Comparison of ENCODE assay signal across 8 cellular contexts in the genomic region with DNA sequence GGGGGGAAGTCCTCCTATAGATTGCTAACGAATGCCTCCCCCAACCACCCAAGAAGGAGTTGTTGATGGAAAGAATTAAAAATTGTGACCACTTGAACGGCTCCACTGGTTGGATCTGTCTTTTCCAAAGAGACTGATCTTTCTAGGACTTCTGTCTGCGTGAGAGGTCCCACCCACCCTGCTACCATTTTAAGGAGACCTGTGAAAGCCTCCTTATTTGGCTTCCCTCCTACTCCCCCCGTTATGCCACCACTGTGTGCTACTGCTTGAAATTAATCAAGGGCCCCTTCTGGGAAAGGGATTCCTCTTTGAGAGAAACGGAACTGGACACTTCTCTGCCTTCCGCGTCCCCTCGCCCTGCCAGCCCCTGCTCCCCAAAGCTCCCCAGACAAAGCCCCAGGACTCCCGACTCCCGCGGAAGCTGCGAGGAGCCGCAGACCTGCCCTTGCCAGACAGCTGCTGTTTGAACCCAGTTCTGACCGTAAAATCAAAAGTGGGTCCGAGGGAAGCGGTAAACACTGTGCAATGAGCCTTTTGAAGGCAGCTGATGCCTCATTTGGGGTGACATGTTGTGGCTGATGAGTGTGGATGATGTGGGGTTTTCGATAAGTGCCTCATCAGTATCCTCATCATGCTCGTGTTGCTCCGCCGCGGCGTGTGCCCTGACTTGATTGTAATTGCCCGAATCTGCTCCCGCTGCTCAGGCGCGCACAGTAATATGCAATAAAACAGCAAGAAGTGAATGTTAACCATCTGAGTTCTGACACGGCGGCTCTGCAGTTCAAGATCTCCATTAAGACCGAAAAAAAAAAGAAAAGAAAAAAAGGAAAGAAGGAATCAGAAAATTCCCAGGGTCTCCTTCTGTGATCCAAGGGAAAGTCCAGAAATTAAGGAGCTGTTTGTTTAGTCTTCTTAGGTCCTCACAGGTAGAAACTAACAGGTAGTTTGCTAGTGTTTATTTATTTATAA. TPM values are rescaled to one million over a fixed set of nuclear protein-coding genes. Genes with fewer than 3 reads are reported as not detected.
DNase-seq lines count a peak whose midpoint lies in the region; ATAC-seq, FAIRE-seq and TF ChIP-seq lines count a peak whose summit lies in the region.

No MANE protein-coding gene starts in this region.

- no peaks in the 10 kb centered on the region for H3K9me3 Mint-ChIP-seq in activated naive CD4-positive, alpha-beta T cell treated with anti-CD3 and anti-CD28 coated beads for 36 hours
- H3K9me3 Mint-ChIP-seq in stimulated activated effector memory CD8-positive, alpha-beta T cell treated with anti-CD3 and anti-CD28 coated beads, Interleukin-12 subunit alpha, Interleukin-12 subunit beta, amount 100 ng/mL, for 72 hours = no peaks in the 10 kb centered on the region

- H3K9ac ChIP-seq in kidney (ENCODE audit: low read length in 2 of 2) = no peak overlapping the region

- H3K4me1 Mint-ChIP-seq in activated naive CD4-positive, alpha-beta T cell treated with anti-CD3 and anti-CD28 coated beads for 36 hours (ENCODE audit: low read depth) = peaks cover 18% of the 10 kb centered on the region
- H3K4me1 Mint-ChIP-seq in stimulated activated effector memory CD8-positive, alpha-beta T cell treated with anti-CD3 and anti-CD28 coated beads, Interleukin-12 subunit alpha, Interleukin-12 subunit beta, amount 100 ng/mL, for 72 hours = peaks cover 16% of the 10 kb centered on the region

- H3K36me3 ChIP-seq in HEK293 (ENCODE audit: control insufficient read depth in 2 of 2, insufficient read depth in 1 of 2, low read length in 2 of 2) (no peaks in the 10 kb centered on the region), kidney (ENCODE audit: control insufficient read depth in 1 of 2, insufficient read depth in 2 of 2, low read length in 2 of 2) (no peaks in the 10 kb centered on the region)

- CTCF ChIA-PET in HEK293 (lab: Yijun Ruan, JAX) = no interaction called here
- CTCF ChIA-PET in activated naive CD4-positive, alpha-beta T cell treated with anti-CD3 and anti-CD28 coated beads for 36 hours (lab: Charles Lee) = no interaction called here

- H3K9me3 ChIP-seq in HEK293 (ENCODE audit: control insufficient read depth, insufficient read depth, low read depth, low read length) (no peaks in the 10 kb centered on the region), kidney (ENCODE audit: control insufficient read depth in 1 of 2, low read length in 2 of 2) (no peaks in the 10 kb centered on the region)

- H3K4me1 ChIP-seq in HEK293 (ENCODE audit: control insufficient read depth, insufficient read depth, low read length) (peaks cover 15% of the 10 kb centered on the region), kidney (ENCODE audit: control insufficient read depth in 1 of 2, insufficient read depth in 1 of 2, low read depth in 1 of 2, low read length in 2 of 2) (peaks cover 0 to 4% of the 10 kb centered on the region in 2 donors)

- peak; percentile 61 for DNase-seq in activated naive CD4-positive, alpha-beta T cell treated with anti-CD3 and anti-CD28 coated beads for 36 hours
- DNase-seq in kidney = no peak
- no peak for DNase-seq in stimulated activated effector memory CD8-positive, alpha-beta T cell treated with anti-CD3 and anti-CD28 coated beads, Interleukin-12 subunit alpha, Interleukin-12 subunit beta, amount 100 ng/mL, for 72 hours (ENCODE audit: low spot score in 2 of 2)
- DNase-seq in putamen (ENCODE audit: low spot score) = no peak
- no peak for DNase-seq in kidney tubule cell (ENCODE audit: low spot score)
- no peak for DNase-seq in hippocampal formation (lab: John Stamatoyannopoulos, UW)

- H3K4me3 Mint-ChIP-seq in activated naive CD4-positive, alpha-beta T cell treated with anti-CD3 and anti-CD28 coated beads for 36 hours = peak overlapping the region; percentile 69
- peak overlapping the region; percentile 64 for H3K4me3 Mint-ChIP-seq in stimulated activated effector memory CD8-positive, alpha-beta T cell treated with anti-CD3 and anti-CD28 coated beads, Interleukin-12 subunit alpha, Interleukin-12 subunit beta, amount 100 ng/mL, for 72 hours

- intact Hi-C loops in activated naive CD4-positive, alpha-beta T cell treated with anti-CD3 and anti-CD28 coated beads for 36 hours (cut with micrococcal nuclease) = loop anchor here (1.0 kb wide), 1 partner anchor 43 kb away; no protein-coding TSS in a partner anchor
- intact Hi-C loops in kidney (cut with DNase I) = no loop called here

- peaks cover 49% of the 10 kb centered on the region for H3K27me3 Mint-ChIP-seq in activated naive CD4-positive, alpha-beta T cell treated with anti-CD3 and anti-CD28 coated beads for 36 hours (ENCODE audit: low read depth)

- FAIRE-seq in kidney (lab: Jason Lieb, UNC) = no peak

- peak; percentile 93 for ATAC-seq in stimulated activated effector memory CD8-positive, alpha-beta T cell treated with anti-CD3 and anti-CD28 coated beads, Interleukin-12 subunit alpha, Interleukin-12 subunit beta, amount 100 ng/mL, for 72 hours
- no peak for ATAC-seq in GM19395 (IDR thresholded peaks at IDR 0.05; ENCODE audit: unreplicated experiment)

- H3K27ac ChIP-seq in HEK293 (ENCODE audit: extremely low read depth, low read depth, low read length) (peak overlapping the region; percentile 44; the same call in 1 of the 2 replicates), kidney (ENCODE audit: low read depth in 2 of 2, low read length in 2 of 2) (no peak overlapping the region)

- H3K27ac Mint-ChIP-seq in activated naive CD4-positive, alpha-beta T cell treated with anti-CD3 and anti-CD28 coated beads for 36 hours = no peak overlapping the region
- H3K27ac Mint-ChIP-seq in stimulated activated effector memory CD8-positive, alpha-beta T cell treated with anti-CD3 and anti-CD28 coated beads, Interleukin-12 subunit alpha, Interleukin-12 subunit beta, amount 100 ng/mL, for 72 hours = peak overlapping the region; percentile 13

- POLR2A ChIA-PET in HEK293 (lab: Yijun Ruan, JAX) = no interaction called here

- no peaks in the 10 kb centered on the region for H3K36me3 Mint-ChIP-seq in activated naive CD4-positive, alpha-beta T cell treated with anti-CD3 and anti-CD28 coated beads for 36 hours (ENCODE audit: low read depth)
- peaks cover 4% of the 10 kb centered on the region for H3K36me3 Mint-ChIP-seq in stimulated activated effector memory CD8-positive, alpha-beta T cell treated with anti-CD3 and anti-CD28 coated beads, Interleukin-12 subunit alpha, Interleukin-12 subunit beta, amount 100 ng/mL, for 72 hours

- H3K4me3 ChIP-seq in HEK293 (ENCODE audit: low read depth, low read length) (peak overlapping the region; percentile 35), kidney (ENCODE audit: low read length in 2 of 2) (peak overlapping the region; percentile 62 to 82)

- TF ChIP-seq CTCF in HEK293 (tag by site-specific recombination; IDR thresholded peaks at IDR 0.05) = no peak
- TF ChIP-seq CTCF in kidney (IDR thresholded peaks at IDR 0.05; ENCODE audit: borderline replicate concordance, extremely low read depth, insufficient read depth) = no peak

TF ChIP-seq in HEK293, 187 proteins besides CTCF, POLR2A, EP300 and RAD21 (continues in another document):
- TF ChIP-seq ZNF449 (tag by site-specific recombination; IDR thresholded peaks at IDR 0.05) (no peak), MZF1 (tag by site-specific recombination; IDR thresholded peaks at IDR 0.05; ENCODE audit: borderline replicate concordance) (peak; percentile 59), GLI2 (tag by site-specific recombination; IDR thresholded peaks at IDR 0.05; ENCODE audit: borderline replicate concordance, low read depth) (no peak), ZNF792 (tag by site-specific recombination; IDR thresholded peaks at IDR 0.05) (no peak), ZNF830 (tag by site-specific recombination; IDR thresholded peaks at IDR 0.05; ENCODE audit: low read depth) (no peak), PATZ1 (tag by site-specific recombination; IDR thresholded peaks at IDR 0.05) (peak; percentile 39; the same call in 1 of the 2 replicates), ZBTB17 (tag by site-specific recombination; IDR thresholded peaks at IDR 0.05) (peak; percentile 91), ZSCAN30 (tag by site-specific recombination; IDR thresholded peaks at IDR 0.05) (0 out of 2 replicates have a peak, but pooled peaks have one; percentile 15)

RNA-seq across cellular contexts. Expression of gene MBIP, which starts 48.2 kb away (rescaled TPM):
- total RNA-seq in activated naive CD4-positive, alpha-beta T cell treated with anti-CD3 and anti-CD28 coated beads for 36 hours = 10 to 100 TPM; 29.9 to 30.8 TPM
- 28.8 TPM for total RNA-seq in kidney
- polyA plus RNA-seq in kidney (ENCODE audit: insufficient read depth, low read depth, low replicate concordance) = 21.4 TPM
